ENCODE assay signal across 10 cellular contexts in the genomic region with DNA sequence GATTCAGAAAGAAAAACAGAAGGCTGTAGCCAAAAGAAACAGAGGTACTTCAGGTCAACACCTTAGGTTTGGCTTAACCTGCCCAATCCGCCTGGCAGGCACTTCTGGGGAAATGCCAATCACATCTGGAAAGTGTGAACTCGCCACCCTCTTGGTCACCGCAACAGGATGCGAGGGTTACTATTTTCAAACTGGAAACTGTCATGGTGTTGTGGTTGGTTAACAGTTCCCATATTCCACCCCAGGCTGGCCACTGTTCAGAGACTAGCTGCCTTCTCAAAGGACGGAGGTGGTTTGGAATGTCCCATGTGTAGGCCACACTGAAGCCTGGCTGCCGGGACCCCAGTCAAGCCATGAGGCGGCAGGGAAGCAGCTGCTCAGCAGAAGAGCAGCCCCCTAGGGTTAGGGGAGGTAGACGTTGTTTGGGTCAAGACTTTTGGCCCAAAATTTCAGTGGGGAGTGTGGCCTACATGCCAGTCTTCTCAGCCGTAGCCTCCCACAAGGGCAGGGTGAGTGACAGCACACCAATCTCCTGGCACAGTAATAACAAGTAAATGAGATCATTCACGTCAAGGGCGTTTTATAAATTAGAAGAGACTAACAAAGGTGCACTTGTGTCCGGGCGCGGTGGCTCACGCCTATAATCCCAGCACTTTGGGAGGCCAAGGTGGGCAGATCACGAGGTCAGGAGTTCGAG. TPM values are rescaled to one million over a fixed set of nuclear protein-coding genes. Genes with fewer than 3 reads are reported as not detected.
DNase-seq lines count a peak whose midpoint lies in the region; ATAC-seq lines count a peak whose summit lies in the region.
"Had no signal": no experiment of that assay in that cellular context is flagged by ENCODE, and none has a peak within 500 bp of the region (broad histone marks: within the 10 kb centered on the region; RNA-seq: fewer than 3 reads in every experiment).

No MANE protein-coding gene starts in this region.

- peaks cover 0 to 3% of the 10 kb centered on the region in 2 donors for H3K27me3 Mint-ChIP-seq in CD4-positive, alpha-beta memory T cell
- H3K27me3 Mint-ChIP-seq in activated T-cell treated with anti-CD3 and anti-CD28 coated beads, Interleukin-2, amount 50 U/mL, for 4 hours (ENCODE audit: low read depth) = no peaks in the 10 kb centered on the region

- no peaks in the 10 kb centered on the region for H3K9me3 Mint-ChIP-seq in stimulated activated effector memory CD8-positive, alpha-beta T cell treated with anti-CD3 and anti-CD28 coated beads, Interleukin-12 subunit alpha, Interleukin-12 subunit beta, amount 100 ng/mL, for 72 hours
- peaks cover 0 to 2% (median 0%) of the 10 kb centered on the region in 8 donors for H3K9me3 Mint-ChIP-seq in CD4-positive, alpha-beta memory T cell
- no peaks in the 10 kb centered on the region for H3K9me3 Mint-ChIP-seq in activated T-cell treated with anti-CD3 and anti-CD28 coated beads, Interleukin-2, amount 50 U/mL, for 4 hours
- H3K9me3 Mint-ChIP-seq: activated T-cell treated with anti-CD3 and anti-CD28 coated beads, Interleukin-2, amount 50 U/mL, for 72 hours had no signal

- POLR2A ChIA-PET in CD4-positive, alpha-beta memory T cell (lab: Charles Lee; ENCODE audit: partially characterized antibody) = no interaction called here

- H3K4me1 ChIP-seq in CD4-positive, alpha-beta memory T cell (ENCODE audit: insufficient read depth, low read length) = peaks cover 6% of the 10 kb centered on the region

- no peak overlapping the region for H3K4me3 ChIP-seq in CD4-positive, alpha-beta memory T cell (ENCODE audit: low read length in 2 of 2)

- ATAC-seq in GM18520 (IDR thresholded peaks at IDR 0.05; ENCODE audit: unreplicated experiment) (peak; percentile 47), HG02798 (IDR thresholded peaks at IDR 0.05; ENCODE audit: poor library complexity, unreplicated experiment) (peak; percentile 51), HG02970 (IDR thresholded peaks at IDR 0.05; ENCODE audit: low FRiP score, unreplicated experiment) (no peak)
- peak; percentile 14 for ATAC-seq in stimulated activated effector memory CD8-positive, alpha-beta T cell treated with anti-CD3 and anti-CD28 coated beads, Interleukin-12 subunit alpha, Interleukin-12 subunit beta, amount 100 ng/mL, for 72 hours
- ATAC-seq in activated T-cell treated with anti-CD3 and anti-CD28 coated beads, Interleukin-2, amount 50 U/mL, for 4 hours = no peak

- H3K36me3 Mint-ChIP-seq in stimulated activated effector memory CD8-positive, alpha-beta T cell treated with anti-CD3 and anti-CD28 coated beads, Interleukin-12 subunit alpha, Interleukin-12 subunit beta, amount 100 ng/mL, for 72 hours = no peaks in the 10 kb centered on the region
- no peaks in the 10 kb centered on the region for H3K36me3 Mint-ChIP-seq in CD4-positive, alpha-beta memory T cell
- H3K36me3 Mint-ChIP-seq in activated T-cell treated with anti-CD3 and anti-CD28 coated beads, Interleukin-2, amount 50 U/mL, for 4 hours (ENCODE audit: insufficient read depth) = no peaks in the 10 kb centered on the region

- no peaks in the 10 kb centered on the region for H3K9me3 ChIP-seq in CD4-positive, alpha-beta memory T cell (ENCODE audit: control insufficient read depth in 1 of 2, low read length in 2 of 2)

- peak; percentile 61 for DNase-seq in astrocyte of the hippocampus (ENCODE audit: low read depth, low spot score)
- no peak for DNase-seq in stimulated activated effector memory CD8-positive, alpha-beta T cell treated with anti-CD3 and anti-CD28 coated beads, Interleukin-12 subunit alpha, Interleukin-12 subunit beta, amount 100 ng/mL, for 72 hours (ENCODE audit: low spot score in 2 of 2)
- DNase-seq in NCI-H2107 (lab: John Stamatoyannopoulos, UW) = no peak
- DNase-seq in CD4-positive, alpha-beta memory T cell = no peak
- DNase-seq in activated T-cell treated with anti-CD3 and anti-CD28 coated beads, Interleukin-2, amount 50 U/mL, for 4 hours = no peak
- DNase-seq: activated T-cell treated with anti-CD3 and anti-CD28 coated beads, Interleukin-2, amount 50 U/mL, for 72 hours; T1000 had no signal

- no peak overlapping the region for H3K27ac Mint-ChIP-seq in stimulated activated effector memory CD8-positive, alpha-beta T cell treated with anti-CD3 and anti-CD28 coated beads, Interleukin-12 subunit alpha, Interleukin-12 subunit beta, amount 100 ng/mL, for 72 hours
- H3K27ac Mint-ChIP-seq in CD4-positive, alpha-beta memory T cell = no peak overlapping the region
- H3K27ac Mint-ChIP-seq: activated T-cell treated with anti-CD3 and anti-CD28 coated beads, Interleukin-2, amount 50 U/mL, for 72 hours had no signal

- H3K36me3 ChIP-seq in CD4-positive, alpha-beta memory T cell (ENCODE audit: insufficient read depth, low read length) = no peaks in the 10 kb centered on the region

- no peaks in the 10 kb centered on the region for H3K27me3 ChIP-seq in CD4-positive, alpha-beta memory T cell (ENCODE audit: insufficient read depth, low read length)

- H3K4me1 Mint-ChIP-seq in stimulated activated effector memory CD8-positive, alpha-beta T cell treated with anti-CD3 and anti-CD28 coated beads, Interleukin-12 subunit alpha, Interleukin-12 subunit beta, amount 100 ng/mL, for 72 hours = peaks cover 12% of the 10 kb centered on the region
- H3K4me1 Mint-ChIP-seq in CD4-positive, alpha-beta memory T cell = peaks cover 0 to 7% (median 4%) of the 10 kb centered on the region in 4 donors
- H3K4me1 Mint-ChIP-seq in activated T-cell treated with anti-CD3 and anti-CD28 coated beads, Interleukin-2, amount 50 U/mL, for 4 hours (ENCODE audit: low read depth) = peaks cover 9% of the 10 kb centered on the region

- CTCF ChIA-PET in CD4-positive, alpha-beta memory T cell (lab: Charles Lee; ENCODE audit: partially characterized antibody) = interaction anchor here (0.8 to 1.3 kb wide), 3 partner anchors 24 to 117 kb away, joined by 3 to 7 read pairs (median 3); no protein-coding TSS in a partner anchor

- H3K4me3 Mint-ChIP-seq in stimulated activated effector memory CD8-positive, alpha-beta T cell treated with anti-CD3 and anti-CD28 coated beads, Interleukin-12 subunit alpha, Interleukin-12 subunit beta, amount 100 ng/mL, for 72 hours = no peak overlapping the region
- no peak overlapping the region for H3K4me3 Mint-ChIP-seq in CD4-positive, alpha-beta memory T cell
- H3K4me3 Mint-ChIP-seq in activated T-cell treated with anti-CD3 and anti-CD28 coated beads, Interleukin-2, amount 50 U/mL, for 4 hours = no peak overlapping the region
- H3K4me3 Mint-ChIP-seq: activated T-cell treated with anti-CD3 and anti-CD28 coated beads, Interleukin-2, amount 50 U/mL, for 72 hours had no signal

- intact Hi-C loops in CD4-positive, alpha-beta memory T cell (cut with micrococcal nuclease) = no loop called here

- H3K27ac ChIP-seq in CD4-positive, alpha-beta memory T cell (ENCODE audit: low read depth, low read length) = no peak overlapping the region

RNA-seq across cellular contexts. Expression of gene UMPS, which starts 54.6 kb away (rescaled TPM):
- 10 to 100 TPM; 25.5 to 31.5 TPM for total RNA-seq in CD4-positive, alpha-beta memory T cell
- 10 to 100 TPM; 18.4 to 33.2 TPM for polyA plus RNA-seq in CD4-positive, alpha-beta memory T cell
- 10 to 100 TPM; 72.7 to 83.9 (median 75.5) TPM for total RNA-seq in activated T-cell treated with anti-CD3 and anti-CD28 coated beads, Interleukin-2, amount 50 U/mL, for 4 hours

Comparison
In these comparisons a context has a peak if more than half of its experiments do, and no peak if none do; other contexts are left out.
1. ATAC-seq: peak in GM18520 (single experiment), HG02798 (single experiment) and stimulated activated effector memory CD8-positive, alpha-beta T cell treated with anti-CD3 and anti-CD28 coated beads, Interleukin-12 subunit alpha, Interleukin-12 subunit beta, amount 100 ng/mL, for 72 hours (single experiment); none in HG02970 (single experiment) and activated T-cell treated with anti-CD3 and anti-CD28 coated beads, Interleukin-2, amount 50 U/mL, for 4 hours (0 of 2).